26 cellular contexts compared by ENCODE assay signal in the genomic region with DNA sequence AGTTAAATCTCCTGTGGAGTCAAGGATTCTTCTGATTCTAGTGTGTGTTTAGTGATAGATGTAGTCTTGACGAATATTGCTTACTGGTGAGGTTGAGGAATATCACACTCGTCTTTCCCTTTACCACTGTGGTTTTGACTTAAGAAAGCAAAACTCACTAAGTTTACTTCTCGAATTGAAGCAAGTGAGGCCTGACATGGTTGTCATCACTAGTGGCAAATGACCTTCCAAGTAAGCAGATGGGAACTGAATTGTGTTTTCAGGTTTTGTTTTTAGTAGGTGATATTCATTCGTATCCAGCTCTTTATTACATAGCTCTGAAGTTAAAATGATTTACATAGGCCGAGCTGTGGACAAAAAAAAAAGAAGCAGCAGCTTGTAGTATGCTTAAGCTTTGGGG. TPM values are rescaled to one million over a fixed set of nuclear protein-coding genes. Genes with fewer than 3 reads are reported as not detected.
"Had no signal": no experiment of that assay in that cellular context is flagged by ENCODE, and none has a peak within 500 bp of the region (broad histone marks: within the 10 kb centered on the region; RNA-seq: fewer than 3 reads in every experiment).

No MANE protein-coding gene starts in this region.

- H3K27me3 ChIP-seq: esophagus muscularis mucosa, gastrocnemius medialis, heart right ventricle, transverse colon had no signal

- ATAC-seq: effector memory CD8-positive, alpha-beta T cell; gastrocnemius medialis; heart right ventricle; left lobe of liver; naive thymus-derived CD4-positive, alpha-beta T cell; sciatic nerve; stimulated activated naive B cell treated with anti-CD40 and anti-IgM and Interleukin-4, amounts not matched to agents 10 μg/mL and 1 μg/mL and 100 μg/mL, for 72 hours; stimulated activated naive CD8-positive, alpha-beta T cell treated with anti-CD3 and anti-CD28 coated beads, Interleukin-15, amount 100 ng/mL, for 72 hours had no signal

- H3K36me3 ChIP-seq: esophagus muscularis mucosa, gastrocnemius medialis, heart right ventricle, thoracic aorta, transverse colon had no signal

- H3K9me3 ChIP-seq: esophagus muscularis mucosa, gastrocnemius medialis, heart right ventricle, thoracic aorta, transverse colon had no signal

- DNase-seq: effector memory CD8-positive, alpha-beta T cell; gastrocnemius medialis; heart right ventricle; islet precursor cell; mammary epithelial cell; naive thymus-derived CD4-positive, alpha-beta T cell; posterior cingulate gyrus; stimulated activated CD4-positive, alpha-beta T cell treated with anti-CD3 and anti-CD28 coated beads, Interleukin-2, amount 100 ng/mL, for 24 hours; stimulated activated CD4-positive, alpha-beta T cell treated with anti-CD3 and anti-CD28 coated beads, Interleukin-4, amount 100 ng/mL, for 4 hours; stimulated activated naive B cell treated with anti-CD40 and anti-IgM and Interleukin-4, amounts not matched to agents 10 μg/mL and 1 μg/mL and 100 μg/mL, for 72 hours; stimulated activated naive CD8-positive, alpha-beta T cell treated with anti-CD3 and anti-CD28 coated beads, Interleukin-15, amount 100 ng/mL, for 72 hours; transverse colon had no signal

- H3K27ac ChIP-seq: epithelial cell of prostate, esophagus muscularis mucosa, gastrocnemius medialis, heart right ventricle, skin epidermis, thoracic aorta, transverse colon had no signal

- H3K4me1 ChIP-seq: esophagus muscularis mucosa, gastrocnemius medialis, heart right ventricle, transverse colon had no signal

- H3K4me3 ChIP-seq: esophagus muscularis mucosa, gastrocnemius medialis, heart right ventricle, skin epidermis, thoracic aorta, transverse colon had no signal

RNA-seq across cellular contexts. Expression of a gene that starts 20.6 kb away (rescaled TPM):
- total RNA-seq: esophagus muscularis mucosa; fibroblast of villous mesenchyme; gastrocnemius medialis; heart right ventricle; left lobe of liver; mesenteric fat pad; mononuclear cell; naive thymus-derived CD4-positive, alpha-beta T cell; osteocyte; pulmonary artery endothelial cell; sciatic nerve; subcutaneous adipose tissue; thoracic aorta; transverse colon; ureter had no signal
- polyA plus RNA-seq: heart right ventricle; naive thymus-derived CD4-positive, alpha-beta T cell; neural cell had no signal

RNA-seq across cellular contexts. Expression of a gene that starts 38.1 kb away (rescaled TPM):
- total RNA-seq: esophagus muscularis mucosa; fibroblast of villous mesenchyme; gastrocnemius medialis; mesenteric fat pad; mononuclear cell; naive thymus-derived CD4-positive, alpha-beta T cell; osteocyte; pulmonary artery endothelial cell; subcutaneous adipose tissue had no signal
- polyA plus RNA-seq: naive thymus-derived CD4-positive, alpha-beta T cell; neural cell had no signal
